In genomic region chr18:45014047-45014501, GRCh38 we compare ENCODE assay signal across 10 cellular contexts.
A peak's percentile ranks its signal among the peaks of the same experiment; 100 is the strongest.
DNase-seq lines count a peak whose midpoint lies in the region; ATAC-seq, FAIRE-seq and TF ChIP-seq lines count a peak whose summit lies in the region.
"Had no signal": no experiment of that assay in that cellular context is flagged by ENCODE, and none has a peak within 500 bp of the region (broad histone marks: within the 10 kb centered on the region; RNA-seq: fewer than 3 reads in every experiment).

No MANE protein-coding gene starts in this region.

- H3K4me1 ChIP-seq in astrocyte (ENCODE audit: insufficient read depth, low read length) = peaks cover 26% of the 10 kb centered on the region

- no peaks in the 10 kb centered on the region for H3K36me3 ChIP-seq in astrocyte (ENCODE audit: insufficient read depth, low read length)
- H3K36me3 ChIP-seq: adrenal gland had no signal

- H2AFZ ChIP-seq in astrocyte (ENCODE audit: low read depth, low read length) = peak overlapping the region; percentile 55

- peak overlapping the region; percentile 35 for H3K9ac ChIP-seq in astrocyte (ENCODE audit: low read length)

- no peak for ATAC-seq in activated CD8-positive, alpha-beta memory T cell treated with anti-CD3 and anti-CD28 coated beads, Interleukin-2, amount 10 ng/mL, durations not matched to agents 7 days and 5 days
- ATAC-seq in natural killer cell treated with Interleukin-12 subunit alpha and Interleukin-12 subunit beta and Interleukin-15 and Interleukin-18, amount 100 ng/mL, for 72 hours = no peak

- no peaks in the 10 kb centered on the region for H3K79me2 ChIP-seq in astrocyte (ENCODE audit: insufficient read depth, low read length)

- CTCF ChIA-PET in activated CD8-positive, alpha-beta memory T cell treated with anti-CD3 and anti-CD28 coated beads, Interleukin-2, amount 10 ng/mL, durations not matched to agents 7 days and 5 days (lab: Charles Lee) = no interaction called here

- no peaks in the 10 kb centered on the region for H3K27me3 ChIP-seq in astrocyte (ENCODE audit: insufficient read depth, low read length)
- H3K27me3 ChIP-seq: adrenal gland had no signal

- peak overlapping the region; percentile 92 for H3K27ac Mint-ChIP-seq in astrocyte (ENCODE audit: unreplicated experiment)
- no peak overlapping the region for H3K27ac Mint-ChIP-seq in activated CD8-positive, alpha-beta memory T cell treated with anti-CD3 and anti-CD28 coated beads, Interleukin-2, amount 10 ng/mL, durations not matched to agents 7 days and 5 days
- H3K27ac Mint-ChIP-seq in natural killer cell treated with Interleukin-12 subunit alpha and Interleukin-12 subunit beta and Interleukin-15 and Interleukin-18, amount 100 ng/mL, for 72 hours = no peak overlapping the region

- H3K27ac ChIP-seq in astrocyte (ENCODE audit: low read depth, low read length) (peak overlapping the region; percentile 70), temporal lobe (ENCODE audit: low read depth, low read length) (peak overlapping the region; percentile 28)

- no peaks in the 10 kb centered on the region for H3K9me3 ChIP-seq in astrocyte (ENCODE audit: insufficient read depth, low read depth, low read length)
- H3K9me3 ChIP-seq: adrenal gland had no signal

- H3K27me3 Mint-ChIP-seq in astrocyte (ENCODE audit: low read depth, unreplicated experiment) = no peaks in the 10 kb centered on the region
- peaks cover 3% of the 10 kb centered on the region for H3K27me3 Mint-ChIP-seq in activated CD8-positive, alpha-beta memory T cell treated with anti-CD3 and anti-CD28 coated beads, Interleukin-2, amount 10 ng/mL, durations not matched to agents 7 days and 5 days
- H3K27me3 Mint-ChIP-seq in natural killer cell treated with Interleukin-12 subunit alpha and Interleukin-12 subunit beta and Interleukin-15 and Interleukin-18, amount 100 ng/mL, for 72 hours = no peaks in the 10 kb centered on the region
- H3K27me3 Mint-ChIP-seq: naive B cell had no signal

- H3K9me3 Mint-ChIP-seq in astrocyte (ENCODE audit: unreplicated experiment) = no peaks in the 10 kb centered on the region
- no peaks in the 10 kb centered on the region for H3K9me3 Mint-ChIP-seq in activated CD8-positive, alpha-beta memory T cell treated with anti-CD3 and anti-CD28 coated beads, Interleukin-2, amount 10 ng/mL, durations not matched to agents 7 days and 5 days (ENCODE audit: low read depth)
- no peaks in the 10 kb centered on the region for H3K9me3 Mint-ChIP-seq in natural killer cell treated with Interleukin-12 subunit alpha and Interleukin-12 subunit beta and Interleukin-15 and Interleukin-18, amount 100 ng/mL, for 72 hours

- peaks cover 35% of the 10 kb centered on the region for H3K4me1 Mint-ChIP-seq in astrocyte (ENCODE audit: low read depth, unreplicated experiment)
- H3K4me1 Mint-ChIP-seq in activated CD8-positive, alpha-beta memory T cell treated with anti-CD3 and anti-CD28 coated beads, Interleukin-2, amount 10 ng/mL, durations not matched to agents 7 days and 5 days = peaks cover 15% of the 10 kb centered on the region
- H3K4me1 Mint-ChIP-seq in natural killer cell treated with Interleukin-12 subunit alpha and Interleukin-12 subunit beta and Interleukin-15 and Interleukin-18, amount 100 ng/mL, for 72 hours (ENCODE audit: low read depth in 2 of 2) = peaks cover 25 to 30% of the 10 kb centered on the region in 2 donors

- peak; percentile 93 for DNase-seq in HT1080 (ENCODE audit: low read depth)
- peak; percentile 82 for DNase-seq in astrocyte (ENCODE audit: low read depth)
- peak; percentile 60 for DNase-seq in iPS-NIHi11 (ENCODE audit: low spot score)
- DNase-seq in activated CD8-positive, alpha-beta memory T cell treated with anti-CD3 and anti-CD28 coated beads, Interleukin-2, amount 10 ng/mL, durations not matched to agents 7 days and 5 days = no peak
- no peak for DNase-seq in D341Med (ENCODE audit: low spot score)
- no peak for DNase-seq in natural killer cell treated with Interleukin-12 subunit alpha and Interleukin-12 subunit beta and Interleukin-15 and Interleukin-18, amount 100 ng/mL, for 72 hours (ENCODE audit: low spot score)
- DNase-seq in NCI-H1694 (lab: John Stamatoyannopoulos, UW) = no peak
- DNase-seq: naive B cell had no signal

- H3K4me2 ChIP-seq in astrocyte (ENCODE audit: low read length) = peak overlapping the region; percentile 56

- no peaks in the 10 kb centered on the region for H4K20me1 ChIP-seq in astrocyte (ENCODE audit: insufficient read depth, low read length)

- H3K36me3 Mint-ChIP-seq in astrocyte (ENCODE audit: low read depth, unreplicated experiment) = no peaks in the 10 kb centered on the region
- H3K36me3 Mint-ChIP-seq in activated CD8-positive, alpha-beta memory T cell treated with anti-CD3 and anti-CD28 coated beads, Interleukin-2, amount 10 ng/mL, durations not matched to agents 7 days and 5 days = no peaks in the 10 kb centered on the region
- H3K36me3 Mint-ChIP-seq in natural killer cell treated with Interleukin-12 subunit alpha and Interleukin-12 subunit beta and Interleukin-15 and Interleukin-18, amount 100 ng/mL, for 72 hours = peaks cover 9% of the 10 kb centered on the region

- H3K4me3 Mint-ChIP-seq in astrocyte (ENCODE audit: unreplicated experiment) = no peak overlapping the region
- no peak overlapping the region for H3K4me3 Mint-ChIP-seq in activated CD8-positive, alpha-beta memory T cell treated with anti-CD3 and anti-CD28 coated beads, Interleukin-2, amount 10 ng/mL, durations not matched to agents 7 days and 5 days
- H3K4me3 Mint-ChIP-seq in natural killer cell treated with Interleukin-12 subunit alpha and Interleukin-12 subunit beta and Interleukin-15 and Interleukin-18, amount 100 ng/mL, for 72 hours = no peak overlapping the region
- H3K4me3 Mint-ChIP-seq: naive B cell had no signal

- TF ChIP-seq CTCF in astrocyte (IDR thresholded peaks at IDR 0.05; ENCODE audit: insufficient read depth, low read depth, low read length) = peak; percentile 45

- no peak overlapping the region for H3K4me3 ChIP-seq in astrocyte (ENCODE audit: insufficient read depth, low read depth, low read length)
- H3K4me3 ChIP-seq: adrenal gland had no signal

- FAIRE-seq in astrocyte (lab: Jason Lieb, UNC) = peak; percentile 93

Comparison
In these comparisons a context has a peak if more than half of its experiments do, and no peak if none do; other contexts are left out.
1. DNase-seq: peak in HT1080 (single experiment), astrocyte (single experiment) and iPS-NIHi11 (single experiment); none in activated CD8-positive, alpha-beta memory T cell treated with anti-CD3 and anti-CD28 coated beads, Interleukin-2, amount 10 ng/mL, durations not matched to agents 7 days and 5 days (single experiment), D341Med (single experiment), natural killer cell treated with Interleukin-12 subunit alpha and Interleukin-12 subunit beta and Interleukin-15 and Interleukin-18, amount 100 ng/mL, for 72 hours (single experiment) and NCI-H1694 (single experiment).